Comparison of ENCODE assay signal across 3 cellular contexts in the genomic region with DNA sequence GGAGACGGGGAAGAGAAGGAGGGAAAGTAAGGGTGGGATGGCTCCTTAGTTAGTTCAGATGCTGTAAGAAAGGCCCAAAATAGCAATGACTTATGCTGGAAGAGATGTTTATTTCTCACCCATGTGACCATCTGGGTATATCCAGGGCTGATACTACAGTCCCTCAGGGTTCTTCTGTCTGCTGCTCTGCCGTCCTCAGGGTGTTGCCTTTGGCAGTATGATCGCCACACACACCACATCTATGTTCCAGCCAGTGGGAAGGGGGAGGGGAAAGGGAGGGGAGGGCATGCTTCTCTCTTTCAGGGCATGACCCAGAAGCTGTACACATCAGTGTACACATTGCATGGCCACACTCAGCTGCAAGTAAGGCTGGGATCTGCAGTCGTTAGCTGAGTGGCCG.
A peak's percentile ranks its signal among the peaks of the same experiment; 100 is the strongest.
TF ChIP-seq lines count a peak whose summit lies in the region.

No MANE protein-coding gene starts in this region.

TF ChIP-seq in IMR-90, 13 proteins besides CTCF, POLR2A, EP300 and RAD21:
- no peak for TF ChIP-seq ELK1 (IDR thresholded peaks at IDR 0.05; ENCODE audit: borderline replicate concordance, low read depth, low read length)
- no peak for TF ChIP-seq RFX5 (IDR thresholded peaks at IDR 0.05; ENCODE audit: low read depth, low read length)
- TF ChIP-seq NFE2L2 (IDR thresholded peaks at IDR 0.05; ENCODE audit: low read depth, low read length), result no peak
- no peak for TF ChIP-seq MAFK (IDR thresholded peaks at IDR 0.05; ENCODE audit: low read depth, low read length)
- no peak for TF ChIP-seq CHD1 (IDR thresholded peaks at IDR 0.05; ENCODE audit: low read depth, low read length)
- TF ChIP-seq MXI1 (IDR thresholded peaks at IDR 0.05; ENCODE audit: borderline replicate concordance, low read depth, low read length), result no peak
- TF ChIP-seq USF2 (IDR thresholded peaks at IDR 0.05; ENCODE audit: low read depth, low read length), result peak; percentile 80
- TF ChIP-seq CEBPB (IDR thresholded peaks at IDR 0.05; ENCODE audit: low read depth, low read length), result no peak

TF ChIP-seq in H1, 55 proteins besides CTCF, POLR2A, EP300 and RAD21:
- TF ChIP-seq SIRT6 (IDR thresholded peaks at IDR 0.05; ENCODE audit: low read length) (no peak), TCF12 (IDR thresholded peaks at IDR 0.05; ENCODE audit: low read depth, low read length) (no peak), MAFK (IDR thresholded peaks at IDR 0.05; ENCODE audit: low read depth, low read length) (no peak), SIN3A (conservative IDR thresholded peaks at IDR 0.05 in 1 of 2, IDR thresholded peaks at IDR 0.05 in 1 of 2; ENCODE audit: low read depth in 1 of 2, low read length in 2 of 2) (no peak), RBBP5 (IDR thresholded peaks at IDR 0.05; ENCODE audit: borderline replicate concordance, low read depth, low read length) (no peak), SIX5 (IDR thresholded peaks at IDR 0.05; ENCODE audit: low read depth, low read length) (no peak), CHD1 (IDR thresholded peaks at IDR 0.05; ENCODE audit: low read depth, low read length) (no peak), BACH1 (IDR thresholded peaks at IDR 0.05; ENCODE audit: low read length) (no peak), HDAC2 (IDR thresholded peaks at IDR 0.05; ENCODE audit: borderline replicate concordance in 1 of 2, low read depth in 2 of 2, low read length in 2 of 2) (no peak), SP2 (IDR thresholded peaks at IDR 0.05; ENCODE audit: low read length) (no peak), ATF3 (IDR thresholded peaks at IDR 0.05; ENCODE audit: insufficient read depth, low read depth, low read length) (no peak), MAX (IDR thresholded peaks at IDR 0.05) (no peak), EGR1 (IDR thresholded peaks at IDR 0.05; ENCODE audit: borderline replicate concordance, low read depth, low read length) (no peak), CTBP2 (IDR thresholded peaks at IDR 0.05; ENCODE audit: borderline replicate concordance, insufficient read depth, insufficient read length, low read length) (no peak), TBP (IDR thresholded peaks at IDR 0.05; ENCODE audit: low read depth, low read length) (no peak), NANOG (IDR thresholded peaks at IDR 0.05; ENCODE audit: insufficient read depth, low read depth, low read length, poor library complexity, severe bottlenecking) (no peak)

TF ChIP-seq in GM12891, 5 proteins besides CTCF, POLR2A, EP300 and RAD21:
- TF ChIP-seq POU2F2 (IDR thresholded peaks at IDR 0.05; ENCODE audit: low read depth, low read length) (no peak), TAF1 (IDR thresholded peaks at IDR 0.05; ENCODE audit: low read depth, low read length) (no peak), PAX5 (IDR thresholded peaks at IDR 0.05; ENCODE audit: insufficient read depth, low read length, severe bottlenecking) (no peak), SPI1 (IDR thresholded peaks at IDR 0.05; ENCODE audit: low read depth, low read length) (no peak), POLR2AphosphoS5 (IDR thresholded peaks at IDR 0.05; ENCODE audit: low read depth, low read length) (no peak)
TF ChIP-seq in GM12891: peak in this region for 0.
